In the genomic region with DNA sequence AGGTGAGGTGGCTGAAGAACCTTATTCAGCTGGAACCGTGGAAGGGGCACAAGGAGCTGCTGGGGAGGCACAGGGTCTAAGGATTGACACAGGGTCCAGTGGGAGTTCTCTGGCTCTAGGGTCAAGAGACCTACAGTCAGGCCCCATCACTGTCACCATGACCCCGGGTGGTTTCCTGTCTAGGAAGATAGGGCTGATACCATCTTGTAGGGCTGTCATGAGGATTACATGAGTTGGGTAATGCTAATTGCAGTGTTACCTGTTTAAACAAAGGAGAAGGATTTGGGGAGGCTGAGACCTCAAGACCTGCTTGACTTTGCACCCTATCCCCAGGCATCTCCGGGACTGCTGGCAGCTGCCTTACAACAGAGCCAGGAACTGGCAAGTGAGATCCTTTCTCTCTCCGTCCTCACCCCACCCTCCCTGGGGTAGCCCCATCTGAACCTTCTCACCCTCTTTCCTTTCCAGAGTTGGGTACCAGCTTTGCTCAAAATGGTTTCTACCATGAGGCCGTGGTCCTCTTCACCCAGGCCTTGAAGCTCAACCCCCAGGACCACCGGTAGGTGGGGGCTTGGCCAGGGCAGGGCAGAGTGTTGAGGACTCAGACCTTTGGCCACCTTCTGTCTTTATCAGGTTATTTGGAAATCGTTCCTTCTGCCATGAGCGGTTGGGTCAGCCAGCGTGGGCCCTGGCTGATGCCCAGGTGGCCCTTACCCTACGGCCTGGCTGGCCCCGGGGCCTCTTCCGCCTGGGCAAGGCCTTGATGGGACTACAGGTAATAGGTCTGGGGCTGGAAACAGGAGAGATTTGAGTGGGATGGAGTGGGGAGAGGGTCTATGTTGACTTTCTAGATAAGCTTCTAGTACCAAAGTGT, we compare ENCODE assay signal across 18 cellular contexts. TPM values are rescaled to one million over a fixed set of nuclear protein-coding genes. Genes with fewer than 3 reads are reported as not detected.
DNase-seq lines count a peak whose midpoint lies in the region; ATAC-seq, FAIRE-seq and TF ChIP-seq lines count a peak whose summit lies in the region.
"Had no signal": no experiment of that assay in that cellular context is flagged by ENCODE, and none has a peak within 500 bp of the region (broad histone marks: within the 10 kb centered on the region; RNA-seq: fewer than 3 reads in every experiment).

No MANE protein-coding gene starts in this region.

- TF ChIP-seq POLR2A in IMR-90 (IDR thresholded peaks at IDR 0.05; ENCODE audit: low read depth, low read length) (no peak), right lobe of liver (IDR thresholded peaks at IDR 0.05) (no peak)

- BruUV-seq in IMR-90 (replicated peaks; lab: Mats Ljungman, UMichigan) = no TSS peak
- no TSS peak for BruUV-seq in Calu3 (replicated peaks; lab: Mats Ljungman, UMichigan)

- H3K18ac ChIP-seq in IMR-90 (ENCODE audit: low read depth, low read length) = no peak overlapping the region

- no peak overlapping the region for H3K23ac ChIP-seq in IMR-90 (ENCODE audit: low read depth, low read length)

- no peak overlapping the region for H3K14ac ChIP-seq in IMR-90 (replicated peaks; ENCODE audit: low read depth, low read length)

- H3K36me3 ChIP-seq in IMR-90 (ENCODE audit: control insufficient read depth, insufficient read depth, low read length) = peaks cover 45% of the 10 kb centered on the region
- H3K36me3 ChIP-seq in astrocyte (ENCODE audit: insufficient read depth, low read length) = peaks cover 6% of the 10 kb centered on the region
- H3K36me3 ChIP-seq in right lobe of liver = peaks cover 0 to 32% (median 9%) of the 10 kb centered on the region in 4 donors
- H3K36me3 ChIP-seq: BE2C had no signal

- H2AFZ ChIP-seq in IMR-90 (replicated peaks; ENCODE audit: low read length, poor library complexity) = no peak overlapping the region
- H2AFZ ChIP-seq in astrocyte (ENCODE audit: low read depth, low read length) = no peak overlapping the region

- peaks cover 9% of the 10 kb centered on the region for H3K4me1 Mint-ChIP-seq in astrocyte (ENCODE audit: low read depth, unreplicated experiment)
- peaks cover 0 to under 1% (median 0%) of the 10 kb centered on the region in 3 donors for H3K4me1 Mint-ChIP-seq in T-cell
- peaks cover 16% of the 10 kb centered on the region for H3K4me1 Mint-ChIP-seq in Calu3 (ENCODE audit: low read depth, unreplicated experiment)

- H3K4me2 ChIP-seq in IMR-90 (ENCODE audit: low read depth, low read length) (no peak overlapping the region), astrocyte (ENCODE audit: low read length) (no peak overlapping the region)
- H3K4me2 ChIP-seq: A549 had no signal

- no peaks in the 10 kb centered on the region for H3K79me2 ChIP-seq in astrocyte (ENCODE audit: insufficient read depth, low read length)

- H3K56ac ChIP-seq in IMR-90 (ENCODE audit: extremely low read depth, insufficient read depth, low read length) = no peak overlapping the region

- H3K4me3 ChIP-seq in IMR-90 (ENCODE audit: insufficient read depth, low read depth, low read length) (no peak overlapping the region), astrocyte (ENCODE audit: insufficient read depth, low read depth, low read length) (no peak overlapping the region), right lobe of liver (peak overlapping the region in 1 of 3 donors; percentile 21)
- H3K4me3 ChIP-seq: A549, HAP-1 had no signal

- POLR2A ChIA-PET in IMR-90 (lab: Charles Lee; ENCODE audit: unreplicated experiment) = no interaction called here
- POLR2A ChIA-PET in T-cell (lab: Charles Lee) = no interaction called here

- H2AK9ac ChIP-seq in IMR-90 (replicated peaks; ENCODE audit: low read depth, low read length, poor library complexity) = peak overlapping the region; percentile 48

- no peak overlapping the region for H3K9ac ChIP-seq in IMR-90 (ENCODE audit: low read depth, low read length)
- no peak overlapping the region for H3K9ac ChIP-seq in astrocyte (ENCODE audit: low read length)

- no peak for FAIRE-seq in astrocyte (lab: Jason Lieb, UNC)
- FAIRE-seq: A549, D721Med, GM12892, H1, HTR-8/SVneo had no signal

- CTCF ChIA-PET in IMR-90 (lab: Yijun Ruan, JAX) = no interaction called here
- CTCF ChIA-PET in T-cell (lab: Charles Lee) = interaction anchor here in 1 of 2 donors (1.1 kb wide), 1 partner anchor 19 kb away, joined by 3 read pairs; the partner anchor contains the start of gene MRPL53
- CTCF ChIA-PET in Calu3 (lab: Charles Lee) = interaction anchor here (0.6 to 1.8 kb wide), 3 partner anchors 12 to 96 kb away, joined by 3 to 6 read pairs (median 5); partner anchors contain the start of gene MRPL53

- H3K4me1 ChIP-seq in IMR-90 (ENCODE audit: control insufficient read depth, insufficient read depth, low read length) (peaks cover 5% of the 10 kb centered on the region; the same call in 1 of the 2 replicates), astrocyte (ENCODE audit: insufficient read depth, low read length) (peaks cover 4% of the 10 kb centered on the region), right lobe of liver (peaks cover 0 to 74% (median 26%) of the 10 kb centered on the region in 4 donors)
- H3K4me1 ChIP-seq: A549, BE2C, HAP-1 had no signal

- in situ Hi-C loops in IMR-90 (cut with MboI; ENCODE audit: low sequenced_read_pairs) = loop anchor here (25.0 kb wide), 1 partner anchor 370 kb away; no protein-coding TSS in a partner anchor

- H3K27me3 ChIP-seq in IMR-90 (ENCODE audit: control insufficient read depth, insufficient read depth, low read length) = no peaks in the 10 kb centered on the region
- H3K27me3 ChIP-seq in astrocyte (ENCODE audit: insufficient read depth, low read length) = peaks cover under 1% of the 10 kb centered on the region
- H3K27me3 ChIP-seq in right lobe of liver = no peaks in the 10 kb centered on the region
- H3K27me3 ChIP-seq: BE2C had no signal

- no peak overlapping the region for H3K4ac ChIP-seq in IMR-90 (ENCODE audit: low read depth, low read length)

- H4K5ac ChIP-seq in IMR-90 (ENCODE audit: low read depth, low read length) = no peak overlapping the region

- no peak overlapping the region for H2BK20ac ChIP-seq in IMR-90 (ENCODE audit: low read depth, low read length)

- no peaks in the 10 kb centered on the region; the same call in 1 of the 2 replicates for H4K20me1 ChIP-seq in IMR-90 (ENCODE audit: insufficient read depth, low read length)
- peaks cover 7% of the 10 kb centered on the region for H4K20me1 ChIP-seq in astrocyte (ENCODE audit: insufficient read depth, low read length)

- H2BK5ac ChIP-seq in IMR-90 (ENCODE audit: low read depth, low read length, poor library complexity, severe bottlenecking) = no peak overlapping the region

- H2AK5ac ChIP-seq in IMR-90 (ENCODE audit: low read depth, low read length) = no peak overlapping the region

- no peak for TF ChIP-seq RAD21 in IMR-90 (IDR thresholded peaks at IDR 0.05; ENCODE audit: low read length)

- DNase-seq in IMR-90 = no peak
- DNase-seq in astrocyte (ENCODE audit: low read depth) = no peak
- peak; percentile 75 to 88 (median 85) for DNase-seq in right lobe of liver
- peak; percentile 54 for DNase-seq in posterior vena cava (ENCODE audit: low spot score)
- no peak for DNase-seq in MV-4-11 (lab: John Stamatoyannopoulos, UW)
- DNase-seq in T-cell = no peak
- DNase-seq in Calu3 = no peak
- DNase-seq: BE2C; CD4-positive, alpha-beta memory T cell; DND-41; GDM1 had no signal

- H3K9me3 Mint-ChIP-seq in astrocyte (ENCODE audit: unreplicated experiment) (no peaks in the 10 kb centered on the region), T-cell (no peaks in the 10 kb centered on the region), Calu3 (ENCODE audit: low read depth, unreplicated experiment) (no peaks in the 10 kb centered on the region)
- H3K9me3 Mint-ChIP-seq: CD4-positive, alpha-beta memory T cell had no signal

- no peak overlapping the region for H2BK120ac ChIP-seq in IMR-90 (ENCODE audit: low read depth, low read length)

- no peaks in the 10 kb centered on the region for H3K9me3 ChIP-seq in IMR-90 (ENCODE audit: control insufficient read depth, insufficient read depth, low read length)
- H3K9me3 ChIP-seq in astrocyte (ENCODE audit: insufficient read depth, low read depth, low read length) = no peaks in the 10 kb centered on the region
- H3K9me3 ChIP-seq in right lobe of liver = no peaks in the 10 kb centered on the region
- H3K9me3 ChIP-seq: A549, BE2C, HAP-1 had no signal

- H3K36me3 Mint-ChIP-seq in astrocyte (ENCODE audit: low read depth, unreplicated experiment) (peaks cover 38% of the 10 kb centered on the region), T-cell (peaks cover 46% of the 10 kb centered on the region), Calu3 (ENCODE audit: insufficient read depth, unreplicated experiment) (peaks cover 11% of the 10 kb centered on the region)

- no peak overlapping the region for H3K4me3 Mint-ChIP-seq in astrocyte (ENCODE audit: unreplicated experiment)
- no peak overlapping the region for H3K4me3 Mint-ChIP-seq in T-cell
- H3K4me3 Mint-ChIP-seq in Calu3 (ENCODE audit: low read depth, unreplicated experiment) = no peak overlapping the region
- H3K4me3 Mint-ChIP-seq: CD4-positive, alpha-beta memory T cell had no signal

- H4K91ac ChIP-seq in IMR-90 (ENCODE audit: insufficient read depth, low read depth, low read length) = no peak overlapping the region

- H4K8ac ChIP-seq in IMR-90 (ENCODE audit: low read depth in 2 of 2, low read length in 2 of 2) = no peak overlapping the region

- H3K27me3 Mint-ChIP-seq in astrocyte (ENCODE audit: low read depth, unreplicated experiment) = peaks cover 15% of the 10 kb centered on the region
- no peaks in the 10 kb centered on the region for H3K27me3 Mint-ChIP-seq in T-cell
- H3K27me3 Mint-ChIP-seq in Calu3 (ENCODE audit: unreplicated experiment) = no peaks in the 10 kb centered on the region
- H3K27me3 Mint-ChIP-seq: CD4-positive, alpha-beta memory T cell had no signal

- no peak overlapping the region for H2BK15ac ChIP-seq in IMR-90 (ENCODE audit: low read depth, low read length)

- dilution Hi-C loops in IMR-90 (cut with HindIII; ENCODE audit: low sequenced_read_pairs, unreplicated experiment) = no loop called here

- TF ChIP-seq CTCF in IMR-90 (conservative IDR thresholded peaks at IDR 0.05; ENCODE audit: low read depth, low read length) = no peak
- no peak for TF ChIP-seq CTCF in astrocyte (IDR thresholded peaks at IDR 0.05; ENCODE audit: insufficient read depth, low read depth, low read length)
- no peak for TF ChIP-seq CTCF in right lobe of liver (IDR thresholded peaks at IDR 0.05)
- no peak for TF ChIP-seq CTCF in Calu3 (IDR thresholded peaks at IDR 0.05; ENCODE audit: unreplicated experiment)

- H3K27ac ChIP-seq in IMR-90 (ENCODE audit: insufficient read depth, low read length) (no peak overlapping the region), astrocyte (ENCODE audit: low read depth, low read length) (no peak overlapping the region), right lobe of liver (peak overlapping the region in 2 of 3 donors; percentile 65 to 75)
- H3K27ac ChIP-seq: A549, C4-2B had no signal

- ATAC-seq in IMR-90 (ENCODE audit: low read depth) (no peak), right lobe of liver (peak; percentile 77 to 82 (median 80)), T-cell (replicated peaks in 1 of 4) (no peak)
- ATAC-seq: A549 had no signal

- 96% methylated on average over 9 of the region's 12 CpGs; no CpG with 5 or more reads in 1 of the 2 experiments for WGBS in IMR-90 (ENCODE audit: extremely low coverage in 2 of 2, insufficient read length in 1 of 2), 2 experiments
- WGBS in right lobe of liver (ENCODE audit: insufficient coverage, low coverage, low lambda C conversion rate, missing lambda C conversion rate) = 53% methylated on average over 11 of the region's 12 CpGs

- intact Hi-C loops in IMR-90 (cut with micrococcal nuclease) (no loop called here), right lobe of liver (cut with DNase I) (no loop called here), posterior vena cava (cut with DNase I) (no loop called here), Calu3 (cut with micrococcal nuclease; ENCODE audit: unreplicated experiment) (no loop called here)

- peaks cover 8% of the 10 kb centered on the region; the same call in 1 of the 2 replicates for H3K9me1 ChIP-seq in IMR-90 (ENCODE audit: insufficient read depth, low read length)

- H3K27ac Mint-ChIP-seq in astrocyte (ENCODE audit: unreplicated experiment) = peak overlapping the region; percentile 58
- no peak overlapping the region for H3K27ac Mint-ChIP-seq in T-cell
- no peak overlapping the region for H3K27ac Mint-ChIP-seq in Calu3 (ENCODE audit: unreplicated experiment)

- peaks cover 13 to 25% of the 10 kb centered on the region in 2 experiments for H3K79me1 ChIP-seq in IMR-90 (ENCODE audit: low read depth in 1 of 2, low read length in 2 of 2)

RNA-seq across cellular contexts. Expression of gene LBX2, which starts 7.5 kb away (rescaled TPM):
- total RNA-seq in IMR-90 (2012; rRNA removed) (0.18 and 0.56 TPM in 2 replicates), astrocyte (0.89 and 1.0 TPM in 2 replicates), right lobe of liver (1 to 10 TPM; 1.4 to 8.4 (median 5.8) TPM), posterior vena cava (1 to 10 TPM in 1 of 2 donors, not detected in 1; 1.5 TPM), T-cell (under 1 TPM in 4 of 5 donors, not detected in 1; 0.32 to 0.73 (median 0.66) TPM), Calu3 (2022) (3.0 and 3.5 TPM in 2 replicates)
- 0.62 and 0.66 TPM in 2 replicates for polyA plus RNA-seq in IMR-90 (2012; rRNA removed)
- 0.38 and 1.0 TPM in 2 replicates for polyA plus RNA-seq in IMR-90 (2012; cell fraction: cytosol; rRNA removed)
- 0.70 and 1.8 TPM in 2 replicates for polyA plus RNA-seq in IMR-90 (2012; cell fraction: nucleus; rRNA removed; ENCODE audit: low replicate concordance)
- total RNA-seq: H1 had no signal

RNA-seq across cellular contexts. Expression of gene TTC31, which starts 9.0 kb away (rescaled TPM):
- total RNA-seq in IMR-90 (2012; rRNA removed) (6.3 and 9.2 TPM in 2 replicates), astrocyte (12.0 and 14.1 TPM in 2 replicates), right lobe of liver (10 to 100 TPM; 14.5 to 31.5 (median 26.7) TPM), posterior vena cava (10 to 100 TPM; 13.2 to 15.0 TPM), T-cell (10 to 100 TPM; 33.1 to 45.8 (median 44.6) TPM), Calu3 (2022) (26.2 and 32.9 TPM in 2 replicates)
- polyA plus RNA-seq in IMR-90 (2012; rRNA removed) = 18.8 and 20.5 TPM in 2 replicates
- polyA plus RNA-seq in IMR-90 (2012; cell fraction: cytosol; rRNA removed) = 10.7 and 13.0 TPM in 2 replicates
- polyA plus RNA-seq in IMR-90 (2012; cell fraction: nucleus; rRNA removed; ENCODE audit: low replicate concordance) = 90.3 and 92.6 TPM in 2 replicates

RNA-seq across cellular contexts. Expression of gene CCDC142, which starts 9.1 kb away (rescaled TPM):
- total RNA-seq in IMR-90 (2012; rRNA removed) (6.1 and 8.4 TPM in 2 replicates), astrocyte (10.6 and 11.2 TPM in 2 replicates), right lobe of liver (10 to 100 TPM in 3 of 6 experiments, 1 to 10 TPM in 3; 5.9 to 15.4 (median 11.2) TPM), posterior vena cava (10 to 100 TPM in 1 of 2 donors, 1 to 10 TPM in 1; 9.9 to 11.2 TPM), T-cell (10 to 100 TPM; 16.1 to 59.3 (median 56.7) TPM), Calu3 (2022) (29.9 and 30.4 TPM in 2 replicates)
- 11.1 and 14.0 TPM in 2 replicates for polyA plus RNA-seq in IMR-90 (2012; rRNA removed)
- 2.8 and 4.6 TPM in 2 replicates for polyA plus RNA-seq in IMR-90 (2012; cell fraction: cytosol; rRNA removed)
- polyA plus RNA-seq in IMR-90 (2012; cell fraction: nucleus; rRNA removed; ENCODE audit: low replicate concordance) = 53.9 and 76.0 TPM in 2 replicates

RNA-seq across cellular contexts. Expression of gene PCGF1, which starts 15.6 kb away (rescaled TPM):
- total RNA-seq in IMR-90 (2012; rRNA removed) = 29.2 and 31.4 TPM in 2 replicates
- polyA plus RNA-seq in IMR-90 (2012; rRNA removed) = 23.4 and 28.7 TPM in 2 replicates
- polyA plus RNA-seq in IMR-90 (2012; cell fraction: cytosol; rRNA removed) = 13.6 and 21.3 TPM in 2 replicates
- 24.3 and 41.7 TPM in 2 replicates for polyA plus RNA-seq in IMR-90 (2012; cell fraction: nucleus; rRNA removed; ENCODE audit: low replicate concordance)
- total RNA-seq in astrocyte = 17.8 and 17.9 TPM in 2 replicates
- 10 to 100 TPM in 5 of 6 experiments, 1 to 10 TPM in 1; 9.6 to 17.5 (median 13.3) TPM for total RNA-seq in right lobe of liver
- 10 to 100 TPM; 21.6 to 23.6 TPM for total RNA-seq in posterior vena cava
- 10 to 100 TPM; 17.6 to 34.3 (median 28.0) TPM for total RNA-seq in T-cell
- total RNA-seq in Calu3 (2022) = 25.9 TPM in 2 replicates

RNA-seq across cellular contexts. Expression of gene MRPL53, which starts 19.4 kb away (rescaled TPM):
- total RNA-seq in IMR-90 (2012; rRNA removed) (5.2 and 6.7 TPM in 2 replicates), astrocyte (48.0 and 50.6 TPM in 2 replicates), right lobe of liver (10 to 100 TPM; 10.7 to 51.9 (median 42.6) TPM), posterior vena cava (10 to 100 TPM; 47.1 to 53.2 TPM), T-cell (10 to 100 TPM; 53.9 to 77.9 (median 59.4) TPM), Calu3 (2022) (83.7 and 88.9 TPM in 2 replicates)
- polyA plus RNA-seq in IMR-90 (2012; rRNA removed) = 39.0 and 51.9 TPM in 2 replicates
- 41.9 and 42.8 TPM in 2 replicates for polyA plus RNA-seq in IMR-90 (2012; cell fraction: cytosol; rRNA removed)
- polyA plus RNA-seq in IMR-90 (2012; cell fraction: nucleus; rRNA removed; ENCODE audit: low replicate concordance) = 47.2 and 70.9 TPM in 2 replicates

Comparison
In these comparisons a context has a peak if more than half of its experiments do, and no peak if none do; other contexts are left out.
1. ATAC-seq: peak in right lobe of liver (4 of 4); none in IMR-90 (single experiment) and T-cell (0 of 4).
2. DNase-seq: peak in right lobe of liver (3 of 3) and posterior vena cava (single experiment); none in IMR-90 (single experiment), astrocyte (single experiment), MV-4-11 (single experiment), T-cell (0 of 34) and Calu3 (single experiment).
3. H3K27ac ChIP-seq: peak in right lobe of liver (2 of 3); none in IMR-90 (single experiment) and astrocyte (single experiment).